In genomic region chr1:40939320-40940059, GRCh38 we compare ENCODE assay signal across 1 cellular context.
TF ChIP-seq lines count a peak whose summit lies in the region.

No MANE protein-coding gene starts in this region.

TF ChIP-seq in HepG2, 621 proteins besides CTCF, POLR2A, EP300 and RAD21 (continued from another document and continues in another):
- peak; percentile 88 for TF ChIP-seq ZNF687 (CRISPR knock-in tag; IDR thresholded peaks at IDR 0.05)
- TF ChIP-seq ZNF574 (CRISPR knock-in tag; IDR thresholded peaks at IDR 0.05), result peak; percentile 63
- TF ChIP-seq PHF21A (CRISPR knock-in tag; IDR thresholded peaks at IDR 0.05), result peak; percentile 78; the same call in 1 of the 2 replicates
- no peak for TF ChIP-seq ZHX2 (IDR thresholded peaks at IDR 0.05; ENCODE audit: low read depth)
- TF ChIP-seq ZHX2 (CRISPR knock-in tag; IDR thresholded peaks at IDR 0.05; ENCODE audit: borderline replicate concordance), result no peak
- peak; percentile 93 for TF ChIP-seq ZNF644 (CRISPR knock-in tag; IDR thresholded peaks at IDR 0.05; ENCODE audit: low read depth)
- peak; percentile 44; the same call in 1 of the 2 replicates for TF ChIP-seq ARID2 (CRISPR knock-in tag; IDR thresholded peaks at IDR 0.05; ENCODE audit: borderline replicate concordance)
- no peak for TF ChIP-seq NPAS2 (CRISPR knock-in tag; IDR thresholded peaks at IDR 0.05; ENCODE audit: borderline replicate concordance)
- no peak for TF ChIP-seq ZBTB34 (CRISPR knock-in tag; IDR thresholded peaks at IDR 0.05)
- TF ChIP-seq ZFP36 (IDR thresholded peaks at IDR 0.05; ENCODE audit: borderline replicate concordance, low read depth, low read length, partially characterized antibody), result no peak
- TF ChIP-seq ZNF768 (CRISPR knock-in tag; IDR thresholded peaks at IDR 0.05), result peak; percentile 61; the same call in 1 of the 2 replicates
- peak; percentile 96 for TF ChIP-seq ARID5B (CRISPR knock-in tag; IDR thresholded peaks at IDR 0.05)
- TF ChIP-seq CEBPG (CRISPR knock-in tag; IDR thresholded peaks at IDR 0.05), result peak; percentile 97
- TF ChIP-seq ZNF724P (CRISPR knock-in tag; IDR thresholded peaks at IDR 0.05; ENCODE audit: borderline replicate concordance), result no peak
- peak; percentile 63 for TF ChIP-seq FOSL2 (CRISPR knock-in tag; IDR thresholded peaks at IDR 0.05)
- peak; percentile 59; the same call in 1 of the 2 replicates for TF ChIP-seq TCF7 (IDR thresholded peaks at IDR 0.05; ENCODE audit: low read depth)
- TF ChIP-seq ZNF879 (CRISPR knock-in tag; IDR thresholded peaks at IDR 0.05), result no peak
- TF ChIP-seq ZNF24 (IDR thresholded peaks at IDR 0.05), result peak; percentile 96
- TF ChIP-seq SOX5 (CRISPR knock-in tag; IDR thresholded peaks at IDR 0.05; ENCODE audit: borderline replicate concordance), result peak; percentile 88
- TF ChIP-seq ZNF317 (CRISPR knock-in tag; IDR thresholded peaks at IDR 0.05), result no peak
- no peak for TF ChIP-seq FOXC1 (CRISPR knock-in tag; IDR thresholded peaks at IDR 0.05; ENCODE audit: borderline replicate concordance)
- TF ChIP-seq HOXA3 (CRISPR knock-in tag; IDR thresholded peaks at IDR 0.05), result peak; percentile 80
- TF ChIP-seq ATF5 (CRISPR knock-in tag; IDR thresholded peaks at IDR 0.05; ENCODE audit: low read depth), result no peak
- no peak for TF ChIP-seq ZNF598 (CRISPR knock-in tag; IDR thresholded peaks at IDR 0.05; ENCODE audit: borderline replicate concordance)
- TF ChIP-seq THRA (CRISPR knock-in tag; IDR thresholded peaks at IDR 0.05; ENCODE audit: borderline replicate concordance), result peak; percentile 92
- TF ChIP-seq ZFP1 (CRISPR knock-in tag; IDR thresholded peaks at IDR 0.05), result peak; percentile 76; the same call in 1 of the 2 replicates
- TF ChIP-seq ETV5 (CRISPR knock-in tag; IDR thresholded peaks at IDR 0.05; ENCODE audit: borderline replicate concordance), result no peak
- 0 out of 2 replicates have a peak, but pooled peaks have one; percentile 71 for TF ChIP-seq BORCS8-MEF2B (CRISPR knock-in tag; IDR thresholded peaks at IDR 0.05)
